Comparison of ENCODE assay signal across 8 cellular contexts in genomic region chr7:131072505-131073091, GRCh38.
DNase-seq lines count a peak whose midpoint lies in the region; ATAC-seq, FAIRE-seq and TF ChIP-seq lines count a peak whose summit lies in the region.

No MANE protein-coding gene starts in this region.

- H3K36me3 ChIP-seq in neuron (ENCODE audit: insufficient read depth, low read length) (no peaks in the 10 kb centered on the region), OCI-LY7 (ENCODE audit: insufficient read depth, low read length) (peaks cover 49% of the 10 kb centered on the region)

- POLR2A ChIA-PET in OCI-LY7 (lab: Charles Lee), result interaction anchor here (0.9 kb wide), 1 partner anchor 18 kb away, joined by 3 read pairs; no protein-coding TSS in a partner anchor

- no peaks in the 10 kb centered on the region for H3K9me3 ChIP-seq in neuron (ENCODE audit: low read length)
- H3K9me3 ChIP-seq in OCI-LY7 (ENCODE audit: low read length), result no peaks in the 10 kb centered on the region; the same call in 1 of the 2 replicates

- H3K27me3 ChIP-seq in neuron (ENCODE audit: insufficient read depth, low read length), result no peaks in the 10 kb centered on the region

- peak overlapping the region; percentile 51 for H3K27ac ChIP-seq in cingulate gyrus (ENCODE audit: low read depth, low read length)
- no peak overlapping the region for H3K27ac ChIP-seq in OCI-LY7 (ENCODE audit: low read depth, low read length, poor library complexity, severe bottlenecking)

- no peak for TF ChIP-seq CTCF in OCI-LY7 (conservative IDR thresholded peaks at IDR 0.05; ENCODE audit: low read length)

- no peaks in the 10 kb centered on the region for H3K9me2 ChIP-seq in OCI-LY7 (ENCODE audit: insufficient read depth, low read length)

- intact Hi-C loops in OCI-LY7 (cut with micrococcal nuclease; ENCODE audit: unreplicated experiment), result no loop called here

- FAIRE-seq in GM19239 (lab: Jason Lieb, UNC), result peak; percentile 21

- H2AFZ ChIP-seq in neuron (ENCODE audit: low read depth, low read length) (no peak overlapping the region), OCI-LY7 (ENCODE audit: low read length) (no peak overlapping the region)

- peaks cover 64% of the 10 kb centered on the region for H3K79me2 ChIP-seq in OCI-LY7 (ENCODE audit: insufficient read depth, low read depth, low read length)

- DNase-seq in GM19239 (ENCODE audit: insufficient read length, low spot score) (no peak), NCI-H69 (lab: John Stamatoyannopoulos, UW) (peak; percentile 41), OCI-LY7 (ENCODE audit: low spot score) (no peak), SHP77 (lab: John Stamatoyannopoulos, UW) (no peak)

- no peak overlapping the region for H3K4me2 ChIP-seq in OCI-LY7 (ENCODE audit: low read length)

- H3K4me1 ChIP-seq in neuron (ENCODE audit: insufficient read depth, low read length), result peaks cover 3% of the 10 kb centered on the region
- peaks cover 32% of the 10 kb centered on the region for H3K4me1 ChIP-seq in OCI-LY7 (ENCODE audit: insufficient read depth, low read length, poor library complexity, severe bottlenecking)

- H3K4me3 ChIP-seq in neuron (ENCODE audit: low read length) (peak overlapping the region; percentile 25), OCI-LY7 (ENCODE audit: low read depth, low read length, poor library complexity, severe bottlenecking) (no peak overlapping the region)

- peaks cover 5% of the 10 kb centered on the region; the same call in 1 of the 2 replicates for H4K20me1 ChIP-seq in OCI-LY7 (ENCODE audit: insufficient read depth, low read length)

- BruUV-seq in OCI-LY7 (replicated peaks; lab: Mats Ljungman, UMichigan), result no TSS peak

- CTCF ChIA-PET in OCI-LY7 (lab: Charles Lee; ENCODE audit: unreplicated experiment), result no interaction called here

- ATAC-seq in GM18520 (IDR thresholded peaks at IDR 0.05; ENCODE audit: unreplicated experiment) (no peak), GM18511 (IDR thresholded peaks at IDR 0.05; ENCODE audit: unreplicated experiment) (no peak)
